Comparison of ENCODE assay signal across 18 cellular contexts in genomic region chr1:54111624-54112023, GRCh38. TPM values are rescaled to one million over a fixed set of nuclear protein-coding genes. Genes with fewer than 3 reads are reported as not detected.
DNase-seq lines count a peak whose midpoint lies in the region; ATAC-seq and TF ChIP-seq lines count a peak whose summit lies in the region.
"Had no signal": no experiment of that assay in that cellular context is flagged by ENCODE, and none has a peak within 500 bp of the region (broad histone marks: within the 10 kb centered on the region; RNA-seq: fewer than 3 reads in every experiment).

No MANE protein-coding gene starts in this region.

- no peaks in the 10 kb centered on the region for H3K9me3 Mint-ChIP-seq in activated CD8-positive, alpha-beta memory T cell treated with anti-CD3 and anti-CD28 coated beads, Interleukin-2, amount 10 ng/mL, durations not matched to agents 7 days and 5 days (ENCODE audit: low read depth)
- H3K9me3 Mint-ChIP-seq: CD4-positive, CD25-positive, alpha-beta regulatory T cell; HFFc6; IgD-negative memory B cell had no signal

- H3K36me3 ChIP-seq in HEK293 (ENCODE audit: control insufficient read depth in 2 of 2, insufficient read depth in 1 of 2, low read length in 2 of 2) (no peaks in the 10 kb centered on the region), gastroesophageal sphincter (no peaks in the 10 kb centered on the region), uterus (no peaks in the 10 kb centered on the region)
- H3K36me3 ChIP-seq: BLaER1, SJSA1 had no signal

- no peak overlapping the region for H3K27ac ChIP-seq in HEK293 (ENCODE audit: extremely low read depth, low read depth, low read length)
- H3K27ac ChIP-seq in gastroesophageal sphincter, result no peak overlapping the region
- H3K27ac ChIP-seq in uterus, result no peak overlapping the region
- H3K27ac ChIP-seq: BLaER1, KMS-11, SJSA1 had no signal

- peak; percentile 30 for DNase-seq in activated CD8-positive, alpha-beta memory T cell treated with anti-CD3 and anti-CD28 coated beads for 24 hours
- DNase-seq in activated CD8-positive, alpha-beta memory T cell treated with anti-CD3 and anti-CD28 coated beads, Interleukin-2, amount 10 ng/mL, durations not matched to agents 7 days and 5 days, result no peak
- peak; percentile 30 for DNase-seq in left lobe of liver (ENCODE audit: low spot score)
- DNase-seq in HuH-7.5 (ENCODE audit: low spot score), result no peak
- no peak for DNase-seq in uterus
- DNase-seq: CD4-positive, CD25-positive, alpha-beta regulatory T cell; HFFc6; MM.1S; NCI-H2029; NCI-H526; Right ventricle myocardium superior; RPMI8226 had no signal

- H3K27me3 ChIP-seq in gastroesophageal sphincter (no peaks in the 10 kb centered on the region), uterus (no peaks in the 10 kb centered on the region)
- H3K27me3 ChIP-seq: BLaER1, SJSA1 had no signal

- POLR2A ChIA-PET in HEK293 (lab: Yijun Ruan, JAX), result no interaction called here

- no peak for ATAC-seq in activated CD8-positive, alpha-beta memory T cell treated with anti-CD3 and anti-CD28 coated beads, Interleukin-2, amount 10 ng/mL, durations not matched to agents 7 days and 5 days
- ATAC-seq in left lobe of liver (no peak), gastroesophageal sphincter (no peak)

- H3K4me1 ChIP-seq in HEK293 (ENCODE audit: control insufficient read depth, insufficient read depth, low read length) (no peaks in the 10 kb centered on the region), gastroesophageal sphincter (no peaks in the 10 kb centered on the region), uterus (peaks cover 0 to 4% of the 10 kb centered on the region in 2 donors)
- H3K4me1 ChIP-seq: BLaER1 had no signal

- TF ChIP-seq EP300 in gastroesophageal sphincter (IDR thresholded peaks at IDR 0.05), result no peak

- H3K36me3 Mint-ChIP-seq in activated CD8-positive, alpha-beta memory T cell treated with anti-CD3 and anti-CD28 coated beads, Interleukin-2, amount 10 ng/mL, durations not matched to agents 7 days and 5 days, result no peaks in the 10 kb centered on the region
- H3K36me3 Mint-ChIP-seq: CD4-positive, CD25-positive, alpha-beta regulatory T cell had no signal

- no peaks in the 10 kb centered on the region for H3K9me3 ChIP-seq in HEK293 (ENCODE audit: control insufficient read depth, insufficient read depth, low read depth, low read length)
- no peaks in the 10 kb centered on the region for H3K9me3 ChIP-seq in gastroesophageal sphincter
- H3K9me3 ChIP-seq in uterus, result no peaks in the 10 kb centered on the region
- H3K9me3 ChIP-seq: BLaER1, SJSA1 had no signal

- no peaks in the 10 kb centered on the region for H3K27me3 Mint-ChIP-seq in activated CD8-positive, alpha-beta memory T cell treated with anti-CD3 and anti-CD28 coated beads, Interleukin-2, amount 10 ng/mL, durations not matched to agents 7 days and 5 days
- H3K27me3 Mint-ChIP-seq: CD4-positive, CD25-positive, alpha-beta regulatory T cell; IgD-negative memory B cell had no signal

- CTCF ChIA-PET in activated CD8-positive, alpha-beta memory T cell treated with anti-CD3 and anti-CD28 coated beads, Interleukin-2, amount 10 ng/mL, durations not matched to agents 7 days and 5 days (lab: Charles Lee), result interaction anchor here (1.1 to 1.7 kb wide), 2 partner anchors 13 to 378 kb away, joined by 3 to 7 read pairs; no protein-coding TSS in a partner anchor
- CTCF ChIA-PET in HEK293 (lab: Yijun Ruan, JAX), result interaction anchor here (0.7 to 1.0 kb wide), 2 partner anchors 10 to 233 kb away, joined by 3 read pairs; no protein-coding TSS in a partner anchor

- H3K4me3 ChIP-seq in HEK293 (ENCODE audit: low read depth, low read length) (no peak overlapping the region), gastroesophageal sphincter (no peak overlapping the region), uterus (no peak overlapping the region)
- H3K4me3 ChIP-seq: BLaER1, SJSA1 had no signal

- no peak for TF ChIP-seq POLR2A in gastroesophageal sphincter (IDR thresholded peaks at IDR 0.05)
- no peak for TF ChIP-seq POLR2A in uterus (IDR thresholded peaks at IDR 0.05)

- no peak for TF ChIP-seq CTCF in HEK293 (tag by site-specific recombination; IDR thresholded peaks at IDR 0.05)
- TF ChIP-seq CTCF in gastroesophageal sphincter (IDR thresholded peaks at IDR 0.05), result no peak
- TF ChIP-seq CTCF in uterus (IDR thresholded peaks at IDR 0.05), result no peak

- no peaks in the 10 kb centered on the region for H3K4me1 Mint-ChIP-seq in activated CD8-positive, alpha-beta memory T cell treated with anti-CD3 and anti-CD28 coated beads, Interleukin-2, amount 10 ng/mL, durations not matched to agents 7 days and 5 days
- H3K4me1 Mint-ChIP-seq: CD4-positive, CD25-positive, alpha-beta regulatory T cell; IgD-negative memory B cell had no signal

- 92% methylated on average over 2 of the region's 3 CpGs; no CpG with 5 or more reads in 1 of the 2 donors for WGBS in gastroesophageal sphincter (ENCODE audit: low coverage in 1 of 2), 2 donors

- H3K27ac Mint-ChIP-seq in activated CD8-positive, alpha-beta memory T cell treated with anti-CD3 and anti-CD28 coated beads, Interleukin-2, amount 10 ng/mL, durations not matched to agents 7 days and 5 days, result no peak overlapping the region
- H3K27ac Mint-ChIP-seq: CD4-positive, CD25-positive, alpha-beta regulatory T cell; HFFc6 had no signal

- no peak overlapping the region for H3K4me3 Mint-ChIP-seq in activated CD8-positive, alpha-beta memory T cell treated with anti-CD3 and anti-CD28 coated beads, Interleukin-2, amount 10 ng/mL, durations not matched to agents 7 days and 5 days
- H3K4me3 Mint-ChIP-seq: CD4-positive, CD25-positive, alpha-beta regulatory T cell; HFFc6; IgD-negative memory B cell had no signal

- intact Hi-C loops in uterus (cut with DNase I; ENCODE audit: low total_unique reads), result no loop called here

TF ChIP-seq in HEK293, 187 proteins besides CTCF, POLR2A, EP300 and RAD21:
- TF ChIP-seq, protein P1, sequence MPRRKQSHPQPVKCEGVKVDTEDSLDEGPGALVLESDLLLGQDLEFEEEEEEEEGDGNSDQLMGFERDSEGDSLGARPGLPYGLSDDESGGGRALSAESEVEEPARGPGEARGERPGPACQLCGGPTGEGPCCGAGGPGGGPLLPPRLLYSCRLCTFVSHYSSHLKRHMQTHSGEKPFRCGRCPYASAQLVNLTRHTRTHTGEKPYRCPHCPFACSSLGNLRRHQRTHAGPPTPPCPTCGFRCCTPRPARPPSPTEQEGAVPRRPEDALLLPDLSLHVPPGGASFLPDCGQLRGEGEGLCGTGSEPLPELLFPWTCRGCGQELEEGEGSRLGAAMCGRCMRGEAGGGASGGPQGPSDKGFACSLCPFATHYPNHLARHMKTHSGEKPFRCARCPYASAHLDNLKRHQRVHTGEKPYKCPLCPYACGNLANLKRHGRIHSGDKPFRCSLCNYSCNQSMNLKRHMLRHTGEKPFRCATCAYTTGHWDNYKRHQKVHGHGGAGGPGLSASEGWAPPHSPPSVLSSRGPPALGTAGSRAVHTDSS (tag by site-specific recombination; IDR thresholded peaks at IDR 0.05), result peak; percentile 65
- TF ChIP-seq, protein P2, sequence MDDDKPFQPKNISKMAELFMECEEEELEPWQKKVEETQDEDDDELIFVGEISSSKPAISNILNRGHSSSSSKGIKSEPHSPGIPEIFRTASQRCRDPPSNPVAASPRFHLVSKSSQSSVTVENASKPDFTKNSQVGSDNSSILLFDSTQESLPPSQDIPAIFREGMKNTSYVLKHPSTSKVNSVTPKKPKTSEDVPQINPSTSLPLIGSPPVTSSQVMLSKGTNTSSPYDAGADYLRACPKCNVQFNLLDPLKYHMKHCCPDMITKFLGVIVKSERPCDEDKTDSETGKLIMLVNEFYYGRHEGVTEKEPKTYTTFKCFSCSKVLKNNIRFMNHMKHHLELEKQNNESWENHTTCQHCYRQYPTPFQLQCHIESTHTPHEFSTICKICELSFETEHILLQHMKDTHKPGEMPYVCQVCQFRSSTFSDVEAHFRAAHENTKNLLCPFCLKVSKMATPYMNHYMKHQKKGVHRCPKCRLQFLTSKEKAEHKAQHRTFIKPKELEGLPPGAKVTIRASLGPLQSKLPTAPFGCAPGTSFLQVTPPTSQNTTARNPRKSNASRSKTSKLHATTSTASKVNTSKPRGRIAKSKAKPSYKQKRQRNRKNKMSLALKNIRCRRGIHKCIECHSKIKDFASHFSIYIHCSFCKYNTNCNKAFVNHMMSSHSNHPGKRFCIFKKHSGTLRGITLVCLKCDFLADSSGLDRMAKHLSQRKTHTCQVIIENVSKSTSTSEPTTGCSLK (tag by site-specific recombination; IDR thresholded peaks at IDR 0.05), result no peak
- TF ChIP-seq YY1 (tag by site-specific recombination; IDR thresholded peaks at IDR 0.05), result no peak
TF ChIP-seq in HEK293: peak in this region for 1.

RNA-seq across cellular contexts. Expression of gene CDCP2, which starts 41.2 kb away (rescaled TPM):
- total RNA-seq in activated CD8-positive, alpha-beta memory T cell treated with anti-CD3 and anti-CD28 coated beads, Interleukin-2, amount 10 ng/mL, durations not matched to agents 7 days and 5 days, result under 1 TPM in 1 of 2 experiments, not detected in 1; 0.09 TPM
- not detected for total RNA-seq in left lobe of liver
- total RNA-seq in gastroesophageal sphincter, result under 1 TPM in 2 of 4 donors, not detected in 2; 0.13 to 0.23 TPM
- total RNA-seq in uterus, result under 1 TPM in 2 of 4 donors, not detected in 2; 0.18 to 0.28 TPM
- total RNA-seq: HFFc6, Right ventricle myocardium superior, SJSA1 had no signal

RNA-seq across cellular contexts. Expression of gene TCEANC2, which starts 58.2 kb away (rescaled TPM):
- 10 to 100 TPM; 11.8 to 13.1 TPM for total RNA-seq in activated CD8-positive, alpha-beta memory T cell treated with anti-CD3 and anti-CD28 coated beads, Interleukin-2, amount 10 ng/mL, durations not matched to agents 7 days and 5 days
- total RNA-seq in left lobe of liver (2.9 TPM), gastroesophageal sphincter (10 to 100 TPM in 1 of 4 donors, 1 to 10 TPM in 3; 3.6 to 10.2 (median 9.1) TPM), uterus (1 to 10 TPM; 1.5 to 7.3 (median 3.2) TPM)

RNA-seq across cellular contexts. Expression of gene TMEM59, which starts 58.6 kb away (rescaled TPM):
- 100 to 1,000 TPM; 165 to 171 TPM for total RNA-seq in activated CD8-positive, alpha-beta memory T cell treated with anti-CD3 and anti-CD28 coated beads, Interleukin-2, amount 10 ng/mL, durations not matched to agents 7 days and 5 days
- total RNA-seq in left lobe of liver (275 TPM), gastroesophageal sphincter (100 to 1,000 TPM; 238 to 466 (median 352) TPM), uterus (100 to 1,000 TPM in 3 of 4 donors, 10 to 100 TPM in 1; 82.2 to 327 (median 301) TPM)

Comparison
In these comparisons a context has a peak if more than half of its experiments do, and no peak if none do; other contexts are left out.
1. DNase-seq: peak in activated CD8-positive, alpha-beta memory T cell treated with anti-CD3 and anti-CD28 coated beads for 24 hours (single experiment) and left lobe of liver (single experiment); none in activated CD8-positive, alpha-beta memory T cell treated with anti-CD3 and anti-CD28 coated beads, Interleukin-2, amount 10 ng/mL, durations not matched to agents 7 days and 5 days (single experiment), HuH-7.5 (single experiment) and uterus (0 of 2).